ENCODE assay signal across 13 cellular contexts in the genomic region with DNA sequence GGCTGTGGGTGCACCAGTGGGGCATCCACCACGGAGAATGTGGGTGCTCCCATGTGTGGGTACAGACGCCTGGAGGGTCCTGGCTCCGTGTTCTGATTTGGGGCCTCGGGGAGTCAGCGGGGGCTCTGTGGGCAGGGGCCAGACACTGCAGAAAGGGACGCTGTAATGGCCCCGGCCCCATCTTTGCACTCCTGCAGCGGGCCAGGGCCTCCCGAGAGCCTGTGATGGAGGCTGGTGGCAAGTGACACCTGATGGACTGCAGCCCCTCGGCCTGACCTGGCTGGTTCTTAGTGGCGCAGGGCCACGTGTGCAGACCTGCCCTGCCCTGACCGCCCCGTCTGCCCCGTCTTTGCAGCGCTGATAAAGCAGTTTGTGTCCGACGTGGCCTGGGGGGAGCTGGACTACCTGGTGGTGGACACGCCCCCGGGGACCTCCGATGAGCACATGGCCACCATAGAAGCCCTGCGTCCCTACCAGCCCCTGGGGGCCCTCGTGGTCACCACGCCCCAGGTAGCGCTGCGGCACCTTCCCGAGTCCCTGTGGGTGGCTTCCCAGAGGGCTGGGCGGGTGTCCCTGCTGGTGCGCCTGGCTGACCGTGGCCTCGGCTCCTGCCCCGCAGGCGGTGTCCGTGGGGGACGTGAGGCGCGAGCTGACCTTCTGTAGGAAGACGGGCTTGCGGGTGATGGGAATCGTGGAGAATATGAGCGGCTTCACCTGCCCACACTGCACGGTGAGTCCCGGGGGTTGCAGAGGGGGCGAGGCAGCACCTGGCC. TPM values are rescaled to one million over a fixed set of nuclear protein-coding genes. Genes with fewer than 3 reads are reported as not detected.
DNase-seq lines count a peak whose midpoint lies in the region; ATAC-seq and TF ChIP-seq lines count a peak whose summit lies in the region.
"Had no signal": no experiment of that assay in that cellular context is flagged by ENCODE, and none has a peak within 500 bp of the region (broad histone marks: within the 10 kb centered on the region; RNA-seq: fewer than 3 reads in every experiment).

No MANE protein-coding gene starts in this region.

- H3K36me3 ChIP-seq in thyroid gland, result peaks cover 17 to 21% of the 10 kb centered on the region in 2 donors
- H3K36me3 ChIP-seq: breast epithelium had no signal

- H3K36me3 Mint-ChIP-seq in CD14-positive monocyte (peaks cover 18 to 55% of the 10 kb centered on the region in 2 donors), glutamatergic neuron (ENCODE audit: unreplicated experiment) (no peaks in the 10 kb centered on the region)

- H3K9me3 Mint-ChIP-seq in CD14-positive monocyte (no peaks in the 10 kb centered on the region), glutamatergic neuron (ENCODE audit: unreplicated experiment) (peaks cover 3% of the 10 kb centered on the region)
- H3K9me3 Mint-ChIP-seq: IgD-negative memory B cell; stimulated activated naive CD8-positive, alpha-beta T cell treated with anti-CD3 and anti-CD28 coated beads, Interleukin-15, Interleukin-2, amounts not matched to agents 100 ng/mL and 50 ng/mL, for 24 hours had no signal

- ATAC-seq in GM18517 (IDR thresholded peaks at IDR 0.05; ENCODE audit: unreplicated experiment), result no peak
- ATAC-seq: GM23338 had no signal

- H3K4me3 ChIP-seq in thyroid gland (replicated peaks in 1 of 3), result no peak overlapping the region
- H3K4me3 ChIP-seq: breast epithelium, GM23338 had no signal

- WGBS in thyroid gland, 2 donors, result 96 to 98% methylated on average over 17 to 20 of the region's 44 CpGs

- no peak overlapping the region for H3K27ac ChIP-seq in thyroid gland

- intact Hi-C loops in CD14-positive monocyte (cut with micrococcal nuclease), result loop anchor here in 1 of 2 donors (10.0 kb wide), 2 partner anchors 83 to 363 kb away; partner anchors contain the start of genes MAPK8IP3 and UQCC4
- intact Hi-C loops in thyroid gland (cut with DNase I), result no loop called here

- H3K9me3 ChIP-seq in thyroid gland, result no peaks in the 10 kb centered on the region
- H3K9me3 ChIP-seq: breast epithelium had no signal

- H3K27ac Mint-ChIP-seq in CD14-positive monocyte (peak overlapping the region in 1 of 7 donors; percentile 41), glutamatergic neuron (ENCODE audit: unreplicated experiment) (no peak overlapping the region)
- H3K27ac Mint-ChIP-seq: GM23338; IgD-negative memory B cell; stimulated activated naive CD8-positive, alpha-beta T cell treated with anti-CD3 and anti-CD28 coated beads, Interleukin-15, Interleukin-2, amounts not matched to agents 100 ng/mL and 50 ng/mL, for 24 hours had no signal

- H3K4me1 Mint-ChIP-seq in CD14-positive monocyte (peaks cover 12% of the 10 kb centered on the region), glutamatergic neuron (ENCODE audit: low read depth, unreplicated experiment) (no peaks in the 10 kb centered on the region)
- H3K4me1 Mint-ChIP-seq: GM23338 had no signal

- H3K27me3 Mint-ChIP-seq in CD14-positive monocyte (ENCODE audit: low read depth in 3 of 3) (no peaks in the 10 kb centered on the region), glutamatergic neuron (ENCODE audit: unreplicated experiment) (peaks cover 7% of the 10 kb centered on the region)
- H3K27me3 Mint-ChIP-seq: IgD-negative memory B cell; stimulated activated naive CD8-positive, alpha-beta T cell treated with anti-CD3 and anti-CD28 coated beads, Interleukin-15, Interleukin-2, amounts not matched to agents 100 ng/mL and 50 ng/mL, for 24 hours had no signal

- no peak for TF ChIP-seq POLR2A in thyroid gland (IDR thresholded peaks at IDR 0.05)

- no peaks in the 10 kb centered on the region for H3K27me3 ChIP-seq in thyroid gland
- H3K27me3 ChIP-seq: breast epithelium had no signal

- H3K4me1 ChIP-seq in thyroid gland, result peaks cover 4 to 13% of the 10 kb centered on the region in 2 donors

- peak; percentile 41 for DNase-seq in CD14-positive monocyte (ENCODE audit: low spot score)
- peak; percentile 20 for DNase-seq in glutamatergic neuron
- DNase-seq in thyroid gland, result no peak
- DNase-seq: activated CD4-positive, alpha-beta T cell treated with anti-CD3 and anti-CD28 coated beads, Interleukin-2, amount 50 U/mL, for 48 hours; effector CD8-positive, alpha-beta T cell; NCI-H1092 treated with DMSO at 0.1 percent for 48 hours; SHP77; T-helper 9 cell had no signal

- H3K4me3 Mint-ChIP-seq in CD14-positive monocyte (no peak overlapping the region), glutamatergic neuron (ENCODE audit: unreplicated experiment) (no peak overlapping the region)
- H3K4me3 Mint-ChIP-seq: GM23338; stimulated activated naive CD8-positive, alpha-beta T cell treated with anti-CD3 and anti-CD28 coated beads, Interleukin-15, Interleukin-2, amounts not matched to agents 100 ng/mL and 50 ng/mL, for 24 hours had no signal

- TF ChIP-seq CTCF in CD14-positive monocyte (IDR thresholded peaks at IDR 0.05) (no peak), glutamatergic neuron (IDR thresholded peaks at IDR 0.05; ENCODE audit: partially characterized antibody, unreplicated experiment) (no peak), thyroid gland (IDR thresholded peaks at IDR 0.05) (no peak)

RNA-seq across cellular contexts. Expression of gene NUBP2, which starts 4.7 kb away (rescaled TPM):
- 10 to 100 TPM; 57.9 to 69.5 TPM for polyA plus RNA-seq in CD14-positive monocyte
- total RNA-seq in glutamatergic neuron (ENCODE audit: unreplicated experiment) (66.1 TPM), thyroid gland (100 to 1,000 TPM in 3 of 4 donors, 10 to 100 TPM in 1; 47.3 to 122 (median 106) TPM)

RNA-seq across cellular contexts. Expression of gene SPSB3, which starts 5.1 kb away (rescaled TPM):
- polyA plus RNA-seq in CD14-positive monocyte, result 10 to 100 TPM; 36.8 to 40.2 TPM
- total RNA-seq in glutamatergic neuron (ENCODE audit: unreplicated experiment) (80.4 TPM), thyroid gland (10 to 100 TPM; 52.2 to 87.3 (median 68.5) TPM)

RNA-seq across cellular contexts. Expression of gene IGFALS, which starts 6.0 kb away (rescaled TPM):
- polyA plus RNA-seq in CD14-positive monocyte, result not detected
- 0.39 TPM for total RNA-seq in glutamatergic neuron (ENCODE audit: unreplicated experiment)
- total RNA-seq in thyroid gland, result 1 to 10 TPM in 3 of 4 donors, under 1 TPM in 1; 0.13 to 4.2 (median 1.8) TPM
- total RNA-seq: GM23338 had no signal
- polyA plus RNA-seq: IgD-negative memory B cell had no signal

RNA-seq across cellular contexts. Expression of gene MRPS34, which starts 14.6 kb away (rescaled TPM):
- polyA plus RNA-seq in CD14-positive monocyte, result 100 to 1,000 TPM; 109 to 137 TPM
- total RNA-seq in glutamatergic neuron (ENCODE audit: unreplicated experiment), result 75.1 TPM
- 100 to 1,000 TPM in 1 of 4 donors, 10 to 100 TPM in 3; 67.3 to 146 (median 98.1) TPM for total RNA-seq in thyroid gland

RNA-seq across cellular contexts. Expression of gene EME2, which starts 14.9 kb away (rescaled TPM):
- polyA plus RNA-seq in CD14-positive monocyte, result under 1 TPM; 0.26 to 0.48 TPM
- total RNA-seq in glutamatergic neuron (ENCODE audit: unreplicated experiment), result 68.7 TPM
- total RNA-seq in thyroid gland, result 10 to 100 TPM; 12.8 to 31.8 (median 22.0) TPM

Comparison
In these comparisons a context has a peak if more than half of its experiments do, and no peak if none do; other contexts are left out.
1. DNase-seq: peak in CD14-positive monocyte (single experiment) and glutamatergic neuron (single experiment); none in thyroid gland (0 of 2).